In the genomic region with DNA sequence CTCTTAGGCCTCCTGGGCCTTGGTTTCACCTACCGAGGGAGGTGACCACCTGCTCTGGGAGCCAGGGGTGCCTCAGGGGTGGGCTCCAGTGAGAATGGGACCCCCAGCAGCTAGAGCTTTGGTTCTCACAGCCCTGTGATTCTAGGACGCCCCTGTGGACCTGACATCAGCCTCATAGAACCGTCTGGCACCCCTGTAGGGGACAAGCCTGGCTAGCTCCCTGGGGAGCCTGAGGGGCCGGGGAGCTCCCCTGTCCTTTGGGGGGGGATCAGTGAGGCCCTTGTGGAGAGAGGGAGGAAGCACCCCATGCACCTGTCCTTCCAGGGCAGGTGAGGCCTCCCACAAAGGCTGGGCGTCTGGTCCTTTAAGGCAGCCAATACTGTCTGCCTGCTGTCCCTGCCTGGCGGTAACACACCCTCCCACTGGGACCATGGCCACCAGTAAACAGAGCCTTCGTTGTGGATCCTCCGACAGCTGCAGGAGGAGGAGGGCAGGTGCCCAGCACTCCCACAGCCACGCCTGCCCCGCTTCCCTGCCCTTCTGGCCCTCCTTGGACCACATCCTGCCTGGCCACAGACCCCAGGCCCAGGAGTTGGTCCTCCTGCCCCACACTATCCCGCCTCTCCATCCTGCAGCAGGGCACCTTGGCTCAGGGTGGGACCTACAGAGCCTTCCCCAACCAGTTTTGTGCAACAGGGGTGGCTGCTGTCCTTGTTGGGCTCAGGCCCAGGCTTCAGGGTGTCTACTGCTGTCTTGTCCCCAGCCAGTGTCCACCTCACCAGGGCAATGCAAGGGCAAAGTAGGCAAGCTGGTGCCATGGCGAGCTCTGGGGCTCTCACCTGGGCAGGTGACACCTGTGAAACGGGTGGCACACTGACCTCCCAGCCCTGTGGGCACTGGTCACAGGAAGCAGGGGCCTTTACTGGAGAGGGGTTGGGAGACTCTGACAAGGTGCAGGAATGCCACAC, we compare ENCODE assay signal across 1 cellular context.
TF ChIP-seq lines count a peak whose summit lies in the region.

No MANE protein-coding gene starts in this region.

TF ChIP-seq in K562, 482 proteins besides CTCF, POLR2A, EP300 and RAD21:
- peak; percentile 18; the same call in 1 of the 2 replicates for TF ChIP-seq RBFOX2 (IDR thresholded peaks at IDR 0.05; ENCODE audit: low read depth, low read length)
- TF ChIP-seq ZNF165 (CRISPR knock-in tag; IDR thresholded peaks at IDR 0.05; ENCODE audit: borderline replicate concordance) = no peak
- peak; percentile 24; the same call in 1 of the 2 replicates for TF ChIP-seq TFAP4 (CRISPR knock-in tag; IDR thresholded peaks at IDR 0.05; ENCODE audit: borderline replicate concordance)
- no peak for TF ChIP-seq ARID3A (IDR thresholded peaks at IDR 0.05; ENCODE audit: borderline replicate concordance, low read depth, low read length)
- TF ChIP-seq ZBTB7A (IDR thresholded peaks at IDR 0.05; ENCODE audit: borderline replicate concordance, control insufficient read depth, low read depth, low read length) = peak; percentile 23; the same call in 1 of the 2 replicates
- TF ChIP-seq ETV1 (tag; conservative IDR thresholded peaks at IDR 0.05; ENCODE audit: low read depth) = no peak
- TF ChIP-seq POLR2B (IDR thresholded peaks at IDR 0.05; ENCODE audit: low read depth, partially characterized antibody) = no peak
- peak; percentile 90 for TF ChIP-seq ZBTB33 (CRISPR knock-in tag; IDR thresholded peaks at IDR 0.05)
- TF ChIP-seq POLR2G (IDR thresholded peaks at IDR 0.05; ENCODE audit: low read depth, low read length) = peak; percentile 30; the same call in 1 of the 2 replicates
